2 cellular contexts compared by ENCODE assay signal in the genomic region with DNA sequence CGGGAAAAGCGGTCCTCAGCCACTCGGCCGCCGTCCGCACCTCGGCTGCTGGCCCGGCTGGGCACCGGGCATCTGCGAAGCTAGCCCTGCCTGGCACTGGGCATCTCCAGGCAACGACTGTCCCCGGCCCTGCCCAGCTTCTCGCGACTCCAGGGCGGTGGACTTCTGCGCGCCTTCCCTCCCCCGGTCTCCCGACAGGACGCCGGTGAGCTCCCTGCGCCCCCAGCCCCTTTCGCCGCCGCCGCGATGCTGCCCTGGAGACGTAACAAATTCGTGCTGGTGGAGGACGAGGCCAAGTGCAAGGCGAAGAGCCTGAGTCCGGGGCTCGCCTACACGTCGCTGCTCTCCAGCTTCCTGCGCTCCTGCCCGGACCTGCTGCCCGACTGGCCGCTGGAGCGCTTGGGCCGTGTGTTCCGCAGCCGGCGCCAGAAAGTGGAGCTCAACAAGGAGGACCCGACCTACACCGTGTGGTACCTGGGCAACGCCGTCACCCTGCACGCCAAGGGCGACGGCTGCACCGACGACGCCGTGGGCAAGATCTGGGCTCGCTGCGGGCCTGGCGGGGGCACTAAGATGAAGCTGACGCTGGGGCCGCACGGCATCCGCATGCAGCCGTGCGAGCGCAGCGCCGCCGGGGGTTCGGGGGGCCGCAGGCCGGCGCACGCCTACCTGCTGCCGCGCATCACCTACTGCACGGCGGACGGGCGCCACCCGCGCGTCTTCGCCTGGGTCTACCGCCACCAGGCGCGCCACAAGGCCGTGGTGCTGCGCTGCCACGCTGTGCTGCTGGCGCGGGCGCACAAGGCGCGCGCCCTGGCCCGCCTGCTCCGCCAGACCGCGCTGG.
A peak's percentile ranks its signal among the peaks of the same experiment; 100 is the strongest.
TF ChIP-seq lines count a peak whose summit lies in the region.

No MANE protein-coding gene starts in this region.

TF ChIP-seq in A549, 52 proteins besides CTCF, POLR2A, EP300 and RAD21:
- TF ChIP-seq, protein P1, sequence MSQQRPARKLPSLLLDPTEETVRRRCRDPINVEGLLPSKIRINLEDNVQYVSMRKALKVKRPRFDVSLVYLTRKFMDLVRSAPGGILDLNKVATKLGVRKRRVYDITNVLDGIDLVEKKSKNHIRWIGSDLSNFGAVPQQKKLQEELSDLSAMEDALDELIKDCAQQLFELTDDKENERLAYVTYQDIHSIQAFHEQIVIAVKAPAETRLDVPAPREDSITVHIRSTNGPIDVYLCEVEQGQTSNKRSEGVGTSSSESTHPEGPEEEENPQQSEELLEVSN (IDR thresholded peaks at IDR 0.05; ENCODE audit: borderline replicate concordance, low read depth) = peak; percentile 57; the same call in 1 of the 2 replicates
- TF ChIP-seq, protein P2, sequence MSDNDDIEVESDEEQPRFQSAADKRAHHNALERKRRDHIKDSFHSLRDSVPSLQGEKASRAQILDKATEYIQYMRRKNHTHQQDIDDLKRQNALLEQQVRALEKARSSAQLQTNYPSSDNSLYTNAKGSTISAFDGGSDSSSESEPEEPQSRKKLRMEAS (IDR thresholded peaks at IDR 0.05) = peak; percentile 17; the same call in 1 of the 2 replicates
- no peak for TF ChIP-seq CEBPB (IDR thresholded peaks at IDR 0.05)
TF ChIP-seq in A549: peak in this region for 2.

TF ChIP-seq in H1, 55 proteins besides CTCF, POLR2A, EP300 and RAD21:
- TF ChIP-seq KDM1A (IDR thresholded peaks at IDR 0.05; ENCODE audit: borderline replicate concordance, low read length) (no peak), SUZ12 (IDR thresholded peaks at IDR 0.05; ENCODE audit: low read length) (peak; percentile 93), PHF8 (conservative IDR thresholded peaks at IDR 0.05; ENCODE audit: low read depth, low read length) (0 out of 2 replicates have a peak, but pooled peaks have one; percentile 16), KDM4A (IDR thresholded peaks at IDR 0.05; ENCODE audit: low read depth, low read length, severe bottlenecking) (peak; percentile 42), MAFK (IDR thresholded peaks at IDR 0.05; ENCODE audit: low read depth, low read length) (no peak), RNF2 (IDR thresholded peaks at IDR 0.05; ENCODE audit: borderline replicate concordance, low read depth, low read length, missing control alignments, poor library complexity, severe bottlenecking) (peak; percentile 75), EZH2 (IDR thresholded peaks at IDR 0.05; ENCODE audit: low read depth, low read length, severe bottlenecking) (peak; percentile 96)
- TF ChIP-seq, protein P3, sequence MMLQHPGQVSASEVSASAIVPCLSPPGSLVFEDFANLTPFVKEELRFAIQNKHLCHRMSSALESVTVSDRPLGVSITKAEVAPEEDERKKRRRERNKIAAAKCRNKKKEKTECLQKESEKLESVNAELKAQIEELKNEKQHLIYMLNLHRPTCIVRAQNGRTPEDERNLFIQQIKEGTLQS (IDR thresholded peaks at IDR 0.05; ENCODE audit: insufficient read depth, low read depth, low read length) = no peak
